Comparison of ENCODE assay signal across 1 cellular context in the genomic region with DNA sequence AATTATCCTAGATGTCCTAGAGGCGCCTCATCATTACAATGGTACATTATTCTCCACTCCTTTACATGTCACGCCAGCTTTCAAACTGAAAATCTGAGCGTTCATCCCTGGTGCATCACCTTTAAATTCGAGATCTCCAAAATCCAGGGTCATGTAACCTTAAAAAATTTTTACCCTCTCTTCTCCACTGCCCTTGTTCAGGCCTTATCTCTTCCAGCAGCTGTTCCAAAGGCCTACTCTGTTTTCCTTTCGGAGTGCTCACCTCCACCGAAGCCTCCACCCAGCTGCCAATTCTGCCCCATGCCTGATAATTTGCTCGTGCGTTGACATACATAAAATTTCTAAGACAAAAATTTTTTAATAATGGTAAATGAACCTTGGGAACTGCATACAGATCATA.
TF ChIP-seq lines count a peak whose summit lies in the region.

No MANE protein-coding gene starts in this region.

TF ChIP-seq in H1, 55 proteins besides CTCF, POLR2A, EP300 and RAD21 (continued from another document):
- TF ChIP-seq CBX5 (IDR thresholded peaks at IDR 0.05; ENCODE audit: low read depth, low read length) (no peak), EGR1 (IDR thresholded peaks at IDR 0.05; ENCODE audit: borderline replicate concordance, low read depth, low read length) (no peak)
